Comparison of ENCODE assay signal across 24 cellular contexts in the genomic region with DNA sequence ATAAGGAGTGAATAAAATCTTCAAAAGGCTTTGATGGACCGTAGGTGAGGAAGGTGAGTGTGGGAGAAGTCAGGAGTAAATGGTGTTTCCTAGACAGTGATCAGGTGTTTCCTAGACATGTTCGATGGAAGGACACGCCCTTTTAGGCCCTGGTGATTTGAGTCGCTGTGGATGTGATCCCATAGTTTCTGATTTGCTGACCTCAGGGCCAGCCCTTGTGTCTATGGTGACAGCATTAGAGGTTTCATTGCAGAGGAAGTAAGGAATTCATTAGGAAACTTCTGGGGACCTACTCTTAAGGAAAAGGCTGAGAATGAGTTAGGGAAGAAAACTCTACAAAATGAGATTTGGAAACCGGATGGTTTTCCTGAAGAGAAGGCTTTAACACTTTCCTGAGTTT. TPM values are rescaled to one million over a fixed set of nuclear protein-coding genes. Genes with fewer than 3 reads are reported as not detected.
"Had no signal": no experiment of that assay in that cellular context is flagged by ENCODE, and none has a peak within 500 bp of the region (broad histone marks: within the 10 kb centered on the region; RNA-seq: fewer than 3 reads in every experiment).

No MANE protein-coding gene starts in this region.

- H3K27ac Mint-ChIP-seq: activated CD4-positive, alpha-beta T cell treated with anti-CD3 and anti-CD28 coated beads, Interleukin-2, amount 10 ng/mL, durations not matched to agents 24 days and 14 days; activated naive CD8-positive, alpha-beta T cell treated with anti-CD3 and anti-CD28 coated beads for 36 hours; dendritic cell treated with granulocyte-macrophage colony-stimulating factor and Interleukin-4, amounts not matched to agents 40 ng/mL and 50 ng/mL, for 4 days; immature natural killer cell; naive thymus-derived CD8-positive, alpha-beta T cell had no signal

- H3K4me1 ChIP-seq: testis had no signal

- H3K27me3 Mint-ChIP-seq: activated CD4-positive, alpha-beta T cell treated with anti-CD3 and anti-CD28 coated beads, Interleukin-2, amount 10 ng/mL, durations not matched to agents 24 days and 14 days; dendritic cell treated with granulocyte-macrophage colony-stimulating factor and Interleukin-4, amounts not matched to agents 40 ng/mL and 50 ng/mL, for 4 days had no signal

- DNase-seq: activated CD4-positive, alpha-beta T cell treated with anti-CD3 and anti-CD28 coated beads, Interleukin-2, amount 10 ng/mL, durations not matched to agents 24 days and 14 days; activated CD4-positive, CD25-positive, alpha-beta regulatory T cell; activated CD8-positive, alpha-beta memory T cell treated with anti-CD3 and anti-CD28 coated beads for 24 hours; activated naive CD8-positive, alpha-beta T cell treated with anti-CD3 and anti-CD28 coated beads for 36 hours; amygdala; cerebellar nuclear complex; effector memory CD4-positive, alpha-beta T cell; head of caudate nucleus; immature natural killer cell; left cardiac atrium; lower lobe of right lung; naive thymus-derived CD8-positive, alpha-beta T cell; stimulated activated CD4-positive, alpha-beta T cell treated with anti-CD3 and anti-CD28 coated beads, Interleukin-12 subunit alpha, Interleukin-12 subunit beta, amount 100 ng/mL, for 4 hours; stimulated activated CD4-positive, alpha-beta T cell treated with anti-CD3 and anti-CD28 coated beads, Interleukin-2, amount 100 ng/mL, for 24 hours; stomach; testis had no signal

- H3K27me3 ChIP-seq: stomach, testis had no signal

- H3K9me3 Mint-ChIP-seq: activated CD4-positive, alpha-beta T cell treated with anti-CD3 and anti-CD28 coated beads, Interleukin-2, amount 10 ng/mL, durations not matched to agents 24 days and 14 days had no signal

- FAIRE-seq: frontal cortex, TTC549 had no signal

- H3K4me3 Mint-ChIP-seq: activated CD4-positive, alpha-beta T cell treated with anti-CD3 and anti-CD28 coated beads, Interleukin-2, amount 10 ng/mL, durations not matched to agents 24 days and 14 days; activated naive CD8-positive, alpha-beta T cell treated with anti-CD3 and anti-CD28 coated beads for 36 hours; dendritic cell treated with granulocyte-macrophage colony-stimulating factor and Interleukin-4, amounts not matched to agents 40 ng/mL and 50 ng/mL, for 4 days; immature natural killer cell; naive thymus-derived CD8-positive, alpha-beta T cell had no signal

- H3K9me3 ChIP-seq: testis had no signal

- H3K36me3 Mint-ChIP-seq: immature natural killer cell had no signal

- H3K27ac ChIP-seq: lower lobe of right lung, testis had no signal

- H3K4me3 ChIP-seq: lower lobe of right lung, stomach, testis had no signal

- ATAC-seq: left cardiac atrium; naive thymus-derived CD8-positive, alpha-beta T cell had no signal

- H3K4me1 Mint-ChIP-seq: activated CD4-positive, alpha-beta T cell treated with anti-CD3 and anti-CD28 coated beads, Interleukin-2, amount 10 ng/mL, durations not matched to agents 24 days and 14 days; activated naive CD8-positive, alpha-beta T cell treated with anti-CD3 and anti-CD28 coated beads for 36 hours; immature natural killer cell; naive thymus-derived CD8-positive, alpha-beta T cell had no signal

RNA-seq across cellular contexts. Expression of a gene that starts 31.5 kb away (rescaled TPM):
- total RNA-seq: activated CD4-positive, alpha-beta T cell treated with anti-CD3 and anti-CD28 coated beads, Interleukin-2, amount 10 ng/mL, durations not matched to agents 24 days and 14 days; activated naive CD8-positive, alpha-beta T cell treated with anti-CD3 and anti-CD28 coated beads for 36 hours; frontal cortex; left cardiac atrium; lower lobe of right lung; mononuclear cell; naive thymus-derived CD8-positive, alpha-beta T cell; omental fat pad; pulmonary artery endothelial cell; stomach; T-helper 2 cell treated with Interferon-gamma antibody and Interleukin-4, amounts not matched to agents 100 ng/mL and 5 ng/mL, for 36 hours; urinary bladder had no signal
- polyA plus RNA-seq: immature natural killer cell; naive thymus-derived CD8-positive, alpha-beta T cell; stomach; urinary bladder had no signal
